ENCODE assay signal across 8 cellular contexts in genomic region chr10:38437359-38437758, GRCh38.
DNase-seq lines count a peak whose midpoint lies in the region; TF ChIP-seq lines count a peak whose summit lies in the region.
"Not testable (repeated sequence)": the region's sequence is repeated elsewhere in the genome, so short reads cannot be mapped to it uniquely, and the experiment has no call there.

No MANE protein-coding gene starts in this region.

- not testable (repeated sequence) for H3K4me3 ChIP-seq in AG04450 (ENCODE audit: low read depth, low read length); epithelial cell of esophagus (ENCODE audit: low read length); fibroblast of pulmonary artery (replicated peaks; ENCODE audit: low read depth, low read length)

- H3K27me3 ChIP-seq in AG04450 (ENCODE audit: control insufficient read depth, insufficient read depth, low read length): not testable (repeated sequence)

- TF ChIP-seq CTCF in AG04450 (IDR thresholded peaks at IDR 0.05; ENCODE audit: low read depth, low read length); epithelial cell of esophagus (IDR thresholded peaks at IDR 0.05; ENCODE audit: insufficient read depth, low read depth, low read length, missing control alignments); fibroblast of pulmonary artery (IDR thresholded peaks at IDR 0.05; ENCODE audit: low read length, missing control alignments): not testable (repeated sequence)

- H3K9me3 ChIP-seq in AG04450 (ENCODE audit: control insufficient read depth, insufficient read depth, low read length): not testable (repeated sequence)

- H3K27ac ChIP-seq in AG04450 (ENCODE audit: low read depth, low read length): not testable (repeated sequence)

- CTCF ChIA-PET in AG04450 (lab: Charles Lee): not testable (repeated sequence)

- POLR2A ChIA-PET in AG04450 (lab: Yijun Ruan, JAX): not testable (repeated sequence)

- DNase-seq in AG04450 (ENCODE audit: low read depth, low spot score) (peak; percentile 1), ELR (ENCODE audit: low read depth) (peak; percentile 54), HT1080 (ENCODE audit: low read depth) (peak; percentile 63), NCI-H226 (peak; percentile 4), amniotic epithelial cell (ENCODE audit: low read depth) (peak; percentile 29), epithelial cell of esophagus (ENCODE audit: low read depth) (peak; percentile 30), fibroblast of pulmonary artery (ENCODE audit: low read depth) (peak; percentile 45), non-pigmented ciliary epithelial cell (ENCODE audit: low read depth) (peak; percentile 14)

Comparison
In these comparisons a context has a peak if more than half of its experiments do, and no peak if none do; other contexts are left out.
1. DNase-seq: peak in every context shown above with its lines; median percentile 63 in HT1080; 54 in ELR; 45 in fibroblast of pulmonary artery; 30 in epithelial cell of esophagus; 29 in amniotic epithelial cell; 14 in non-pigmented ciliary epithelial cell; 4 in NCI-H226; 1 in AG04450.